ENCODE assay signal across 14 cellular contexts in genomic region chr11:101034076-101034475, GRCh38.
DNase-seq lines count a peak whose midpoint lies in the region; ATAC-seq lines count a peak whose summit lies in the region.
"Had no signal": no experiment of that assay in that cellular context is flagged by ENCODE, and none has a peak within 500 bp of the region (broad histone marks: within the 10 kb centered on the region; RNA-seq: fewer than 3 reads in every experiment).

No MANE protein-coding gene starts in this region.

- H2BK5ac ChIP-seq in neuronal stem cell (ENCODE audit: low read length), result no peak overlapping the region

- no peak overlapping the region for H3K14ac ChIP-seq in neuronal stem cell (ENCODE audit: low read length)

- no peak overlapping the region for H3K18ac ChIP-seq in neuronal stem cell (ENCODE audit: low read length)

- no peak overlapping the region for H3K4ac ChIP-seq in neuronal stem cell (ENCODE audit: low read length)

- H3K27me3 ChIP-seq in adipocyte (replicated peaks; ENCODE audit: control insufficient read depth, insufficient read depth, low read length), result no peaks in the 10 kb centered on the region
- H3K27me3 ChIP-seq in neuronal stem cell (ENCODE audit: control insufficient read depth in 3 of 3, insufficient read depth in 3 of 3, low read depth in 1 of 3, low read length in 3 of 3), result no peaks in the 10 kb centered on the region

- H2BK15ac ChIP-seq in neuronal stem cell (ENCODE audit: low read length), result no peak overlapping the region

- H3K36me3 Mint-ChIP-seq in activated T-cell treated with anti-CD3 and anti-CD28 coated beads, Interleukin-2, amount 50 U/mL, for 24 hours (ENCODE audit: low read depth), result no peaks in the 10 kb centered on the region

- no peak overlapping the region for H2BK120ac ChIP-seq in neuronal stem cell (ENCODE audit: low read depth, low read length)

- H3K4me1 Mint-ChIP-seq in activated T-cell treated with anti-CD3 and anti-CD28 coated beads, Interleukin-2, amount 50 U/mL, for 24 hours (ENCODE audit: low read depth), result no peaks in the 10 kb centered on the region
- H3K4me1 Mint-ChIP-seq: T-helper 17 cell had no signal

- H3K4me3 ChIP-seq in adipocyte (ENCODE audit: low read length) (peak overlapping the region; percentile 15), neuronal stem cell (ENCODE audit: low read length in 2 of 2) (no peak overlapping the region)

- no peak overlapping the region for H2AK5ac ChIP-seq in neuronal stem cell (ENCODE audit: low read depth, low read length)

- no CpG with 5 or more reads among the region's 4 CpGs for WGBS in neuronal stem cell (ENCODE audit: extremely low coverage in 2 of 2, insufficient read length in 2 of 2, insufficient replicate concordance in 1 of 2), 2 donors

- no peak overlapping the region for H3K27ac ChIP-seq in neuronal stem cell (replicated peaks; ENCODE audit: low read length)
- H3K27ac ChIP-seq: epithelial cell of prostate had no signal

- H3K79me1 ChIP-seq in neuronal stem cell (ENCODE audit: low read depth, low read length), result no peaks in the 10 kb centered on the region

- H3K9ac ChIP-seq in adipocyte (ENCODE audit: low read length) (peak overlapping the region; percentile 37), neuronal stem cell (ENCODE audit: low read depth, low read length, poor library complexity) (no peak overlapping the region)

- no peak overlapping the region for H3K27ac Mint-ChIP-seq in activated T-cell treated with anti-CD3 and anti-CD28 coated beads, Interleukin-2, amount 50 U/mL, for 24 hours
- H3K27ac Mint-ChIP-seq: T-helper 17 cell had no signal

- peak; percentile 10 for DNase-seq in COR-L47 (lab: John Stamatoyannopoulos, UW)
- no peak for DNase-seq in adipocyte (ENCODE audit: low read depth)
- peak; percentile 77 for DNase-seq in Right ventricle myocardium inferior (ENCODE audit: missing footprints)
- no peak for DNase-seq in neuronal stem cell (ENCODE audit: low spot score)
- DNase-seq in HuH-7.5 (ENCODE audit: low spot score), result no peak
- no peak for DNase-seq in activated T-cell treated with anti-CD3 and anti-CD28 coated beads, Interleukin-2, amount 50 U/mL, for 24 hours
- DNase-seq in activated CD4-positive, alpha-beta T cell treated with anti-CD3 and anti-CD28 coated beads for 1 hour, result no peak
- no peak for DNase-seq in activated gamma-delta T cell (lab: John Stamatoyannopoulos, UW)
- DNase-seq: kidney glomerular epithelial cell; NCI-H1436 treated with DMSO at 0.1 percent for 48 hours; occipital lobe; stimulated activated CD4-positive, alpha-beta T cell treated with anti-CD3 and anti-CD28 coated beads, Interleukin-4, amount 100 ng/mL, for 24 hours; T-helper 17 cell had no signal

- intact Hi-C loops in Right ventricle myocardium inferior (cut with DNase I), result loop anchor here (2.0 kb wide), 1 partner anchor 95 kb away; the partner anchor contains the start of gene PGR

- no peak overlapping the region for H2BK12ac ChIP-seq in neuronal stem cell (ENCODE audit: low read length)

- H3K23ac ChIP-seq in neuronal stem cell (ENCODE audit: low read depth, low read length, poor library complexity), result no peak overlapping the region

- H2AFZ ChIP-seq in neuronal stem cell (ENCODE audit: low read length), result peak overlapping the region; percentile 87

- H3K27me3 Mint-ChIP-seq in activated T-cell treated with anti-CD3 and anti-CD28 coated beads, Interleukin-2, amount 50 U/mL, for 24 hours, result no peaks in the 10 kb centered on the region
- H3K27me3 Mint-ChIP-seq: T-helper 17 cell had no signal

- H3K4me1 ChIP-seq in adipocyte (ENCODE audit: control insufficient read depth, insufficient read depth, low read length), result peaks cover 27% of the 10 kb centered on the region
- H3K4me1 ChIP-seq in neuronal stem cell (ENCODE audit: control insufficient read depth in 2 of 2, insufficient read depth in 1 of 2, low read depth in 1 of 2, low read length in 2 of 2), result peaks cover 0 to 4% of the 10 kb centered on the region in 2 donors

- no peak overlapping the region for H3K4me2 ChIP-seq in neuronal stem cell (ENCODE audit: insufficient read depth, low read length, poor library complexity, severe bottlenecking)

- H4K8ac ChIP-seq in neuronal stem cell (ENCODE audit: low read depth, low read length), result no peak overlapping the region

- H3K9me3 ChIP-seq in adipocyte (ENCODE audit: control insufficient read depth, low read length), result no peaks in the 10 kb centered on the region
- no peaks in the 10 kb centered on the region for H3K9me3 ChIP-seq in neuronal stem cell (replicated peaks in 1 of 2; ENCODE audit: control insufficient read depth in 2 of 2, insufficient read depth in 1 of 2, low read depth in 1 of 2, low read length in 2 of 2)

- no peak overlapping the region for H3K4me3 Mint-ChIP-seq in activated T-cell treated with anti-CD3 and anti-CD28 coated beads, Interleukin-2, amount 50 U/mL, for 24 hours
- H3K4me3 Mint-ChIP-seq: T-helper 17 cell had no signal

- H3K36me3 ChIP-seq in adipocyte (ENCODE audit: control insufficient read depth, insufficient read depth, low read length, severe bottlenecking) (no peaks in the 10 kb centered on the region), neuronal stem cell (replicated peaks in 1 of 2; ENCODE audit: control insufficient read depth in 2 of 2, insufficient read depth in 2 of 2, low read length in 2 of 2) (no peaks in the 10 kb centered on the region)

- peaks cover 7% of the 10 kb centered on the region for H3K9me3 Mint-ChIP-seq in activated T-cell treated with anti-CD3 and anti-CD28 coated beads, Interleukin-2, amount 50 U/mL, for 24 hours

- peak; percentile 93 for ATAC-seq in Right ventricle myocardium inferior
- ATAC-seq: T-helper 17 cell had no signal

- no peak overlapping the region for H4K91ac ChIP-seq in neuronal stem cell (ENCODE audit: low read depth, low read length, poor library complexity)

Comparison
In these comparisons a context has a peak if more than half of its experiments do, and no peak if none do; other contexts are left out.
1. DNase-seq: peak in COR-L47 (single experiment) and Right ventricle myocardium inferior (single experiment); none in adipocyte (single experiment), neuronal stem cell (single experiment), HuH-7.5 (single experiment), activated T-cell treated with anti-CD3 and anti-CD28 coated beads, Interleukin-2, amount 50 U/mL, for 24 hours (single experiment), activated CD4-positive, alpha-beta T cell treated with anti-CD3 and anti-CD28 coated beads for 1 hour (single experiment) and activated gamma-delta T cell (single experiment).